ENCODE assay signal across 2 cellular contexts in genomic region chr2:20349457-20350034, GRCh38.
TF ChIP-seq lines count a peak whose summit lies in the region.

No MANE protein-coding gene starts in this region.

TF ChIP-seq in SK-N-SH, 30 proteins besides CTCF, POLR2A, EP300 and RAD21 (continued from another document):
- TF ChIP-seq SMC3 (IDR thresholded peaks at IDR 0.05; ENCODE audit: low read depth, low read length), result no peak

TF ChIP-seq in SK-N-SH treated with all-trans-retinoic acid at 6 μM for 48 hours, 23 proteins besides CTCF, POLR2A, EP300 and RAD21 (continued from another document):
- TF ChIP-seq TSHZ2 (CRISPR knock-in tag; IDR thresholded peaks at IDR 0.05) (no peak), PATZ1 (CRISPR knock-in tag; IDR thresholded peaks at IDR 0.05; ENCODE audit: borderline replicate concordance) (no peak)
